ENCODE assay signal across 6 cellular contexts in the genomic region with DNA sequence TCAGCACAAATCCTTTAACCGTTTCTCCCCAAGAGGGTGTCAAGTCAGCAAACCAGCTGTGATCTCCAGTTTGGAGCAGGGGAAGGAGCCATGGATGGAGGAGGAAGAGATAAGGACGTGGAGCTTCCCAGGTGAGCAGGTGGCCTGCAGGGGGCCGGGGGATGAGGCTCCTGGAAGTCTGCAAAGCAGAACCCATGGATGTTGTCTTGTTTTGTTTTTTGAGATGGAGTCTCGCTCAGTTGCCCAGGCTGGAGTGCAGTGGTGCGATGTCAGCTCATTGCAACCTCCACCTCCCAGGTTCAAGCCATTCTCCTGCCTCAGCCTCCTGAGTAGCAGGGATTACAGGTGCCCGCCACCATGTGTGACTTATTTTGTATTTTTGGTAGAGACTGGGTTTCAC. TPM values are rescaled to one million over a fixed set of nuclear protein-coding genes. Genes with fewer than 3 reads are reported as not detected.
"Had no signal": no experiment of that assay in that cellular context is flagged by ENCODE, and none has a peak within 500 bp of the region (broad histone marks: within the 10 kb centered on the region; RNA-seq: fewer than 3 reads in every experiment).

No MANE protein-coding gene starts in this region.

RNA-seq across cellular contexts. Expression of gene OCM, which starts 39.9 kb away (rescaled TPM):
- total RNA-seq: HepG2, HT-29, HT1080, IMR-90, K562 had no signal
- polyA plus RNA-seq: HepG2, IgD-negative memory B cell, IMR-90, K562 had no signal
